In genomic region chrX:102712216-102712966, GRCh38 we compare ENCODE assay signal across 8 cellular contexts. TPM values are rescaled to one million over a fixed set of nuclear protein-coding genes. Genes with fewer than 3 reads are reported as not detected.
DNase-seq lines count a peak whose midpoint lies in the region; ATAC-seq and TF ChIP-seq lines count a peak whose summit lies in the region.

TSS of gene GPRASP2 (plus strand) at chrX:102712448. CDS start at chrX:102714870, 2,422 bp downstream.

- no peaks in the 10 kb centered on the region for H3K9me3 Mint-ChIP-seq in natural killer cell treated with Interleukin-12 subunit alpha and Interleukin-12 subunit beta and Interleukin-15 and Interleukin-18, amount 100 ng/mL, for 72 hours

- peaks cover 7% of the 10 kb centered on the region for H3K27me3 ChIP-seq in foreskin keratinocyte

- TF ChIP-seq CTCF in foreskin keratinocyte (conservative IDR thresholded peaks at IDR 0.05) = no peak

- in situ Hi-C loops in KBM-7 (cut with MboI; ENCODE audit: low pct_unique_long_range_greater_than_20kb, low sequenced_read_pairs) = no loop called here

- DNase-seq in ELF-1 (ENCODE audit: low read depth, low spot score) = peak; percentile 52
- DNase-seq in KBM-7 = peak; percentile 57
- peak; percentile 20 for DNase-seq in activated naive CD4-positive, alpha-beta T cell treated with anti-CD3 and anti-CD28 coated beads, Interleukin-2, amount 50 U/mL, for 16 hours
- DNase-seq in foreskin keratinocyte = no peak
- no peak for DNase-seq in natural killer cell treated with Interleukin-12 subunit alpha and Interleukin-12 subunit beta and Interleukin-15 and Interleukin-18, amount 100 ng/mL, for 72 hours (ENCODE audit: low spot score)
- DNase-seq in NOMO-1 treated with dmso at 0.1 percent for 144 hours (lab: John Stamatoyannopoulos, UW; ENCODE audit: unreplicated experiment) = no peak

- no peaks in the 10 kb centered on the region for H3K4me1 ChIP-seq in foreskin keratinocyte

- H3K4me3 Mint-ChIP-seq in natural killer cell treated with Interleukin-12 subunit alpha and Interleukin-12 subunit beta and Interleukin-15 and Interleukin-18, amount 100 ng/mL, for 72 hours = peak within 1 kb of the TSS; percentile 71

- no peaks in the 10 kb centered on the region for H3K36me3 Mint-ChIP-seq in natural killer cell treated with Interleukin-12 subunit alpha and Interleukin-12 subunit beta and Interleukin-15 and Interleukin-18, amount 100 ng/mL, for 72 hours

- peak; percentile 82 for ATAC-seq in foreskin keratinocyte
- ATAC-seq in natural killer cell treated with Interleukin-12 subunit alpha and Interleukin-12 subunit beta and Interleukin-15 and Interleukin-18, amount 100 ng/mL, for 72 hours = peak; percentile 37 to 44
- no peak for ATAC-seq in HG02678 (IDR thresholded peaks at IDR 0.05; ENCODE audit: unreplicated experiment)
- ATAC-seq in HG03442 (IDR thresholded peaks at IDR 0.05; ENCODE audit: unreplicated experiment) = no peak

- peak within 1 kb of the TSS in 1 of 2 donors; percentile 34 for H3K27ac Mint-ChIP-seq in natural killer cell treated with Interleukin-12 subunit alpha and Interleukin-12 subunit beta and Interleukin-15 and Interleukin-18, amount 100 ng/mL, for 72 hours

- H3K27ac ChIP-seq in foreskin keratinocyte = no peak within 1 kb of the TSS

- peaks cover 0 to 7% of the 10 kb centered on the region in 2 donors for H3K4me1 Mint-ChIP-seq in natural killer cell treated with Interleukin-12 subunit alpha and Interleukin-12 subunit beta and Interleukin-15 and Interleukin-18, amount 100 ng/mL, for 72 hours (ENCODE audit: low read depth in 2 of 2)

- peaks cover 8 to 26% of the 10 kb centered on the region in 2 donors for H3K27me3 Mint-ChIP-seq in natural killer cell treated with Interleukin-12 subunit alpha and Interleukin-12 subunit beta and Interleukin-15 and Interleukin-18, amount 100 ng/mL, for 72 hours

RNA-seq across cellular contexts. Expression of gene GPRASP2, which starts in this region (rescaled TPM):
- 9.1 and 9.9 TPM in 2 replicates for total RNA-seq in foreskin keratinocyte
- 2.4 and 2.9 TPM in 2 replicates for polyA plus RNA-seq in foreskin keratinocyte
- under 1 TPM in 1 of 2 donors, not detected in 1; 0.48 TPM for total RNA-seq in natural killer cell treated with Interleukin-12 subunit alpha and Interleukin-12 subunit beta and Interleukin-15 and Interleukin-18, amount 100 ng/mL, for 72 hours

Comparison
In these comparisons a context has a peak if more than half of its experiments do, and no peak if none do; other contexts are left out.
1. Peak in ATAC-seq in natural killer cell treated with Interleukin-12 subunit alpha and Interleukin-12 subunit beta and Interleukin-15 and Interleukin-18, amount 100 ng/mL, for 72 hours; RNA of the gene not detected or under 1 TPM.
2. DNase-seq: peak in ELF-1 (single experiment), KBM-7 (single experiment) and activated naive CD4-positive, alpha-beta T cell treated with anti-CD3 and anti-CD28 coated beads, Interleukin-2, amount 50 U/mL, for 16 hours (single experiment); none in foreskin keratinocyte (0 of 2), natural killer cell treated with Interleukin-12 subunit alpha and Interleukin-12 subunit beta and Interleukin-15 and Interleukin-18, amount 100 ng/mL, for 72 hours (single experiment) and NOMO-1 treated with dmso at 0.1 percent for 144 hours (single experiment).